8 cellular contexts compared by ENCODE assay signal in the genomic region with DNA sequence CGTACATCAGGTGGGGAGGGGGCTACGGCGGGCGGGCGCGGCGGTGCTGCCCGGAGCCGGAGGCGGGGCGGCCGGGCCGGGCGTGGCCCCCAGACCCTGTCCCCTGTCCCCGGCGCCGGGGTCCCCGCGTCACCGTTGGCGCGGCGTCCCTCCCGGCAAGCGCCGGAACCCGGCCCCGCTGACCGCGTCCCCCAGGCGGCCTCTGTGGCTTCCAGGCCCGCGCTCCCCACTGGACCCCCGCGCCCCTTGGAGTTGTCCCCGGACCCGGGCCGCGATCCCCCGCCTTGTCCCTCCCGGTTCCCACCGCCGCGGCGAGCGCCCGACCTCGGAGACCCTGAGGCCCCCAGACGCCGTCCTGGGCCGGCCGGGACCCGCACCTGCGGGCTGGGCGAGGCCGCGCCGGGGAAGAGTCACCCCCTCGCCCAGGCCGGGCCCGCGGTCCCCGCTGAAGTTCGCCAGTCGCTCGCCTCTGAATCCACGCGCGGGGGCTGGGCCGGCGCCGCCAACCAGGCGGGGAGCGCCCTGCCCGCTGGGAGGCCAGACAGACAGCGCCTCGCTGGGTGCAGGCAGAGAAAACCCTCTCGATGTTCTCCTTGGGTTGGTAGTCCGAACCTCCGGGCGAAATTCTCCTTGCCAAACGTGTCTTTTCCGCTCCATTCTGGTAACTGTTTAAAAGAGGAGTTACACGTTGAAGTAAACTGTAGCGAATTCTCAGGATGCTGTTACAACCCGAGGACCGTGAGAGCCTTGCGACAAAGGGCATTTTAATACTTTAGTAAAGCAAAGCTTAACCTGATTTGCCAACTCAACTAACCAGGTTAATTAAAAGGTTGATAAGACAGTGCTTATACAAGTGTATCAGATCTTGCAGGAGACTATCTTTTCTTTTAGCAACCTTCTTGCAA. TPM values are rescaled to one million over a fixed set of nuclear protein-coding genes. Genes with fewer than 3 reads are reported as not detected.
DNase-seq lines count a peak whose midpoint lies in the region; ATAC-seq and TF ChIP-seq lines count a peak whose summit lies in the region.

No MANE protein-coding gene starts in this region.

- TF ChIP-seq CTCF in AG10803 (conservative IDR thresholded peaks at IDR 0.05; ENCODE audit: low read length) (peak; percentile 11; the same call in 1 of the 2 replicates), prostate gland (IDR thresholded peaks at IDR 0.05) (peak in 2 of 4 experiments; percentile 21 to 44)

- DNase-seq in AG10803 (ENCODE audit: low read depth) (peak; percentile 58), SW480 (ENCODE audit: low spot score) (peak; percentile 44), anterior cingulate cortex (lab: John Stamatoyannopoulos, UW) (peak in 44 of 58 donors; percentile 2 to 54 (median 26)), right cardiac atrium (peak; percentile 57 to 86 (median 82)), prostate gland (ENCODE audit: low spot score) (peak; percentile 54), SKM-1 treated with dmso at 0.1 percent for 144 hours (lab: John Stamatoyannopoulos, UW; ENCODE audit: unreplicated experiment) (no peak)

- H3K4me1 ChIP-seq in right cardiac atrium (ENCODE audit: control insufficient read depth, insufficient read depth, low read length) (peaks cover 9% of the 10 kb centered on the region), prostate gland (replicated peaks) (peaks cover 7% of the 10 kb centered on the region)

- under 1% methylated on average over 88 of the region's 88 CpGs for WGBS in right cardiac atrium
- WGBS in prostate gland = under 1% methylated on average over 39 of the region's 88 CpGs

- H3K9me3 ChIP-seq in right cardiac atrium (ENCODE audit: control insufficient read depth, low read length) (no peaks in the 10 kb centered on the region), prostate gland (no peaks in the 10 kb centered on the region)

- no peaks in the 10 kb centered on the region for H3K36me3 ChIP-seq in prostate gland

- H3K27ac ChIP-seq in right cardiac atrium (ENCODE audit: low read length) = peak overlapping the region; percentile 55
- H3K27ac ChIP-seq in prostate gland = peak overlapping the region; percentile 93 to 96

- H3K4me3 ChIP-seq in AG10803 (ENCODE audit: low read length) = peak overlapping the region; percentile 98
- H3K4me3 ChIP-seq in right cardiac atrium (ENCODE audit: low read length) = peak overlapping the region; percentile 69
- H3K4me3 ChIP-seq in prostate gland = peak overlapping the region; percentile 89 to 99

- intact Hi-C loops in right cardiac atrium (cut with DNase I) = no loop called here
- intact Hi-C loops in prostate gland (cut with DNase I) = loop anchor here (5.0 to 10.0 kb wide), 3 partner anchors 108 to 281 kb away; a partner anchor contains a TSS

- TF ChIP-seq POLR2A in prostate gland (IDR thresholded peaks at IDR 0.05) = peak; percentile 36

- ATAC-seq in GM19023 (IDR thresholded peaks at IDR 0.05; ENCODE audit: unreplicated experiment) = peak; percentile 27
- peak; percentile 31 for ATAC-seq in HG03280 (IDR thresholded peaks at IDR 0.05; ENCODE audit: unreplicated experiment)
- ATAC-seq in right cardiac atrium = peak; percentile 57 to 59

- no peaks in the 10 kb centered on the region for H3K27me3 ChIP-seq in right cardiac atrium (ENCODE audit: control insufficient read depth, insufficient read depth)
- H3K27me3 ChIP-seq in prostate gland (replicated peaks; ENCODE audit: insufficient read depth) = no peaks in the 10 kb centered on the region

RNA-seq across cellular contexts. Expression of a gene that starts 0.8 kb away (rescaled TPM):
- total RNA-seq in right cardiac atrium (10 to 100 TPM in 2 of 4 donors, 1 to 10 TPM in 2; 8.7 to 11.0 (median 9.7) TPM), prostate gland (10 to 100 TPM in 1 of 2 donors, 1 to 10 TPM in 1; 8.2 to 10.1 TPM)
- 1.2 TPM for polyA plus RNA-seq in right cardiac atrium
